In the genomic region with DNA sequence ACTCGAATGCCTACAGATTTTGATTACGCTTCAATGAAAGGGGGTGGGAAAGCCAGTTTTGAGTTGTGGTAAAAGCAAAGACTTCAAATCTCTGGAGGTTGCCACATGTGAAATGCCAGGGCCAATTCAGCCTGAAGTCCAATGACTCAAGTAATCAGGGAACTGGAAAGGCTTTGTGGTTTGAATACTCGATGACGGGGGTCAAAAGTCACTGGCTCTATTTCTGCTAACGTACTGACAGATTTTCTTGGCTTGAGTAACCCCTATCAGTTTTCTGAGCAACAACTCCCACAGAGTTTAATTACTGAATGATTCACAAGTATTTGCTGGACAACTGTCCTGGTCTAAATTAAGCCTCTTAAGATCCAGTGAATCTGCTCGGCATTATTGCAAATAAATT, we compare ENCODE assay signal across 11 cellular contexts.
DNase-seq lines count a peak whose midpoint lies in the region; ATAC-seq, FAIRE-seq and TF ChIP-seq lines count a peak whose summit lies in the region.
"Had no signal": no experiment of that assay in that cellular context is flagged by ENCODE, and none has a peak within 500 bp of the region (broad histone marks: within the 10 kb centered on the region; RNA-seq: fewer than 3 reads in every experiment).

No MANE protein-coding gene starts in this region.

- H3K9me2 ChIP-seq in SK-N-SH = no peaks in the 10 kb centered on the region

- H3K36me3 ChIP-seq in HEK293 (ENCODE audit: control insufficient read depth in 2 of 2, insufficient read depth in 1 of 2, low read length in 2 of 2) = peaks cover 0 to 3% of the 10 kb centered on the region in 2 experiments; a peak in 2 of 3 replicates
- peaks cover 0 to 2% of the 10 kb centered on the region in 2 experiments for H3K36me3 ChIP-seq in SK-N-SH (replicated peaks in 1 of 2; ENCODE audit: control insufficient read depth in 1 of 2, insufficient read depth in 2 of 2, low read length in 1 of 2)
- H3K36me3 ChIP-seq in heart right ventricle = peaks cover 0 to 47% (median 0%) of the 10 kb centered on the region in 9 donors
- peaks cover 0 to 4% of the 10 kb centered on the region in 2 donors for H3K36me3 ChIP-seq in small intestine (ENCODE audit: control insufficient read depth in 2 of 2, insufficient read depth in 2 of 2, low read length in 2 of 2)

- peaks cover 3% of the 10 kb centered on the region for H3F3A ChIP-seq in SK-N-SH (replicated peaks; ENCODE audit: insufficient read depth)

- no peak for FAIRE-seq in small intestine (lab: Jason Lieb, UNC)
- FAIRE-seq: GM12892, HepG2 had no signal

- H3K79me2 ChIP-seq in SK-N-SH (ENCODE audit: insufficient read depth) = no peaks in the 10 kb centered on the region

- POLR2A ChIA-PET in HEK293 (lab: Yijun Ruan, JAX) (no interaction called here), SK-N-SH (lab: Yijun Ruan, JAX) (no interaction called here)

- H3K9ac ChIP-seq in SK-N-SH = no peak overlapping the region

- intact Hi-C loops in heart right ventricle (cut with DNase I) = loop anchor here in 2 of 10 donors (10.0 kb wide), 1 partner anchor 147 kb away; no protein-coding TSS in a partner anchor

- WGBS in SK-N-SH (ENCODE audit: low lambda C conversion rate) = 40% methylated on average over 6 of the region's 6 CpGs
- 51 to 52% methylated on average over 6 of the region's 6 CpGs for WGBS in heart right ventricle, 2 donors
- WGBS in small intestine, 3 donors = 24 to 60% (median 38%) methylated on average over 6 of the region's 6 CpGs

- peak in 1 of 2 experiments; percentile 54; a peak in 1 of 4 replicates for TF ChIP-seq EP300 in SK-N-SH (IDR thresholded peaks at IDR 0.05; ENCODE audit: borderline replicate concordance in 1 of 2, low read depth in 1 of 2, low read length in 1 of 2)

- TF ChIP-seq CTCF in HEK293 (tag by site-specific recombination; IDR thresholded peaks at IDR 0.05) (no peak), SK-N-SH (IDR thresholded peaks at IDR 0.05) (no peak), heart right ventricle (IDR thresholded peaks at IDR 0.05) (no peak)

- H2AFZ ChIP-seq in SK-N-SH (ENCODE audit: low read depth) = no peak overlapping the region

- no peaks in the 10 kb centered on the region for H3K27me3 ChIP-seq in SK-N-SH (ENCODE audit: insufficient read depth)
- no peaks in the 10 kb centered on the region for H3K27me3 ChIP-seq in heart right ventricle
- H3K27me3 ChIP-seq in small intestine (ENCODE audit: control insufficient read depth in 2 of 2, insufficient read depth in 2 of 2, low read length in 2 of 2) = no peaks in the 10 kb centered on the region

- H3K9me3 ChIP-seq in HEK293 (ENCODE audit: control insufficient read depth, insufficient read depth, low read depth, low read length) = no peaks in the 10 kb centered on the region
- no peaks in the 10 kb centered on the region for H3K9me3 ChIP-seq in SK-N-SH
- no peaks in the 10 kb centered on the region for H3K9me3 ChIP-seq in heart right ventricle
- H3K9me3 ChIP-seq in small intestine (ENCODE audit: control insufficient read depth, low read depth) = no peaks in the 10 kb centered on the region

- no peak for TF ChIP-seq RAD21 in SK-N-SH (IDR thresholded peaks at IDR 0.05; ENCODE audit: low read length)

- H3K4me3 ChIP-seq in HEK293 (ENCODE audit: low read depth, low read length) (no peak overlapping the region), SK-N-SH (ENCODE audit: low read depth in 2 of 2, low read length in 1 of 2) (no peak overlapping the region), heart right ventricle (no peak overlapping the region), small intestine (ENCODE audit: low read depth in 1 of 2, low read length in 2 of 2) (no peak overlapping the region)

- no peak for DNase-seq in SK-N-SH
- DNase-seq in heart right ventricle = peak in 1 of 2 donors; percentile 17
- peak; percentile 92 for DNase-seq in small intestine
- no peak for DNase-seq in activated CD8-positive, alpha-beta memory T cell treated with anti-CD3 and anti-CD28 coated beads, Interleukin-2, amount 50 U/mL, for 48 hours
- no peak for DNase-seq in anterior cingulate cortex (lab: John Stamatoyannopoulos, UW)
- no peak for DNase-seq in substantia nigra (lab: John Stamatoyannopoulos, UW)
- DNase-seq: H9 had no signal

- no peak overlapping the region for H3K4me2 ChIP-seq in SK-N-SH

- CTCF ChIA-PET in HEK293 (lab: Yijun Ruan, JAX) = interaction anchor here (2.1 kb wide), 1 partner anchor 610 kb away, joined by 6 read pairs; no protein-coding TSS in a partner anchor
- CTCF ChIA-PET in SK-N-SH (lab: Yijun Ruan, JAX) = interaction anchor here (1.4 kb wide), 1 partner anchor 14 kb away, joined by 3 read pairs; no protein-coding TSS in a partner anchor

- no peaks in the 10 kb centered on the region for H4K20me1 ChIP-seq in SK-N-SH (ENCODE audit: insufficient read depth)

- H3K4me1 ChIP-seq in HEK293 (ENCODE audit: control insufficient read depth, insufficient read depth, low read length) (peaks cover 15% of the 10 kb centered on the region), SK-N-SH (ENCODE audit: control insufficient read depth in 1 of 2, insufficient read depth in 2 of 2, low read depth in 1 of 2, low read length in 1 of 2) (no peaks in the 10 kb centered on the region; a peak in 2 of 4 replicates), heart right ventricle (peaks cover 0 to 51% (median 32%) of the 10 kb centered on the region in 9 donors), small intestine (ENCODE audit: control insufficient read depth in 2 of 2, insufficient read depth in 1 of 2, low read depth in 1 of 2, low read length in 1 of 2) (peaks cover 0 to 4% of the 10 kb centered on the region in 2 donors)

- peak; percentile 20 to 79 (median 51) for ATAC-seq in heart right ventricle
- ATAC-seq in HG02973 (IDR thresholded peaks at IDR 0.05; ENCODE audit: unreplicated experiment) = no peak
- ATAC-seq: HepG2 had no signal

- no peak overlapping the region for H3K27ac ChIP-seq in HEK293 (ENCODE audit: extremely low read depth, low read depth, low read length)
- H3K27ac ChIP-seq in SK-N-SH (ENCODE audit: low read depth in 2 of 2, low read length in 1 of 2) = no peak overlapping the region
- H3K27ac ChIP-seq in heart right ventricle = peak overlapping the region in 6 of 10 donors; percentile 15 to 48 (median 24)
- H3K27ac ChIP-seq in small intestine (ENCODE audit: low read depth in 1 of 2, low read length in 1 of 2) = no peak overlapping the region
- H3K27ac ChIP-seq in substantia nigra (ENCODE audit: low read depth, low read length, poor library complexity, severe bottlenecking) = no peak overlapping the region

TF ChIP-seq in HEK293, 187 proteins besides CTCF, POLR2A, EP300 and RAD21 (continues in another document):
- TF ChIP-seq REPIN1 (tag by site-specific recombination; IDR thresholded peaks at IDR 0.05; ENCODE audit: low read depth) (no peak), ZSCAN16 (tag by site-specific recombination; IDR thresholded peaks at IDR 0.05) (no peak), ZIC2 (tag by site-specific recombination; IDR thresholded peaks at IDR 0.05) (no peak), ZNF10 (tag by site-specific recombination; IDR thresholded peaks at IDR 0.05) (peak; percentile 83), ZNF792 (tag by site-specific recombination; IDR thresholded peaks at IDR 0.05) (no peak), ZNF19 (tag by site-specific recombination; IDR thresholded peaks at IDR 0.05; ENCODE audit: low read depth) (no peak), ZNF660 (tag by site-specific recombination; IDR thresholded peaks at IDR 0.05) (peak; percentile 68), HOXC10 (CRISPR knock-in tag; IDR thresholded peaks at IDR 0.05) (no peak), GFI1B (tag by site-specific recombination; IDR thresholded peaks at IDR 0.05) (no peak), ZNF426 (tag by site-specific recombination; IDR thresholded peaks at IDR 0.05) (no peak)
- TF ChIP-seq, protein P1, sequence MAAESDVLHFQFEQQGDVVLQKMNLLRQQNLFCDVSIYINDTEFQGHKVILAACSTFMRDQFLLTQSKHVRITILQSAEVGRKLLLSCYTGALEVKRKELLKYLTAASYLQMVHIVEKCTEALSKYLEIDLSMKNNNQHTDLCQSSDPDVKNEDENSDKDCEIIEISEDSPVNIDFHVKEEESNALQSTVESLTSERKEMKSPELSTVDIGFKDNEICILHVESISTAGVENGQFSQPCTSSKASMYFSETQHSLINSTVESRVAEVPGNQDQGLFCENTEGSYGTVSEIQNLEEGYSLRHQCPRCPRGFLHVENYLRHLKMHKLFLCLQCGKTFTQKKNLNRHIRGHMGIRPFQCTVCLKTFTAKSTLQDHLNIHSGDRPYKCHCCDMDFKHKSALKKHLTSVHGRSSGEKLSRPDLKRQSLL (tag by site-specific recombination; IDR thresholded peaks at IDR 0.05) = peak; percentile 56; the same call in 1 of the 2 replicates

TF ChIP-seq in SK-N-SH, 30 proteins besides CTCF, POLR2A, EP300 and RAD21 (continues in another document):
- TF ChIP-seq EZH2phosphoT487 (IDR thresholded peaks at IDR 0.05; ENCODE audit: borderline replicate concordance, low read depth) (no peak), YY1 (IDR thresholded peaks at IDR 0.05; ENCODE audit: low read depth) (no peak), TAF1 (IDR thresholded peaks at IDR 0.05; ENCODE audit: borderline replicate concordance, low read depth, low read length) (no peak), FOSL2 (IDR thresholded peaks at IDR 0.05; ENCODE audit: borderline replicate concordance, low read depth) (peak; percentile 33; the same call in 1 of the 2 replicates)
- TF ChIP-seq, protein P2, sequence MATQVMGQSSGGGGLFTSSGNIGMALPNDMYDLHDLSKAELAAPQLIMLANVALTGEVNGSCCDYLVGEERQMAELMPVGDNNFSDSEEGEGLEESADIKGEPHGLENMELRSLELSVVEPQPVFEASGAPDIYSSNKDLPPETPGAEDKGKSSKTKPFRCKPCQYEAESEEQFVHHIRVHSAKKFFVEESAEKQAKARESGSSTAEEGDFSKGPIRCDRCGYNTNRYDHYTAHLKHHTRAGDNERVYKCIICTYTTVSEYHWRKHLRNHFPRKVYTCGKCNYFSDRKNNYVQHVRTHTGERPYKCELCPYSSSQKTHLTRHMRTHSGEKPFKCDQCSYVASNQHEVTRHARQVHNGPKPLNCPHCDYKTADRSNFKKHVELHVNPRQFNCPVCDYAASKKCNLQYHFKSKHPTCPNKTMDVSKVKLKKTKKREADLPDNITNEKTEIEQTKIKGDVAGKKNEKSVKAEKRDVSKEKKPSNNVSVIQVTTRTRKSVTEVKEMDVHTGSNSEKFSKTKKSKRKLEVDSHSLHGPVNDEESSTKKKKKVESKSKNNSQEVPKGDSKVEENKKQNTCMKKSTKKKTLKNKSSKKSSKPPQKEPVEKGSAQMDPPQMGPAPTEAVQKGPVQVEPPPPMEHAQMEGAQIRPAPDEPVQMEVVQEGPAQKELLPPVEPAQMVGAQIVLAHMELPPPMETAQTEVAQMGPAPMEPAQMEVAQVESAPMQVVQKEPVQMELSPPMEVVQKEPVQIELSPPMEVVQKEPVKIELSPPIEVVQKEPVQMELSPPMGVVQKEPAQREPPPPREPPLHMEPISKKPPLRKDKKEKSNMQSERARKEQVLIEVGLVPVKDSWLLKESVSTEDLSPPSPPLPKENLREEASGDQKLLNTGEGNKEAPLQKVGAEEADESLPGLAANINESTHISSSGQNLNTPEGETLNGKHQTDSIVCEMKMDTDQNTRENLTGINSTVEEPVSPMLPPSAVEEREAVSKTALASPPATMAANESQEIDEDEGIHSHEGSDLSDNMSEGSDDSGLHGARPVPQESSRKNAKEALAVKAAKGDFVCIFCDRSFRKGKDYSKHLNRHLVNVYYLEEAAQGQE (IDR thresholded peaks at IDR 0.05; ENCODE audit: low read depth, low read length) = no peak

Comparison
In these comparisons a context has a peak if more than half of its experiments do, and no peak if none do; other contexts are left out.
1. H3K27ac ChIP-seq: peak in heart right ventricle (6 of 10); none in HEK293 (single experiment), SK-N-SH (0 of 2), small intestine (0 of 2) and substantia nigra (single experiment).